In genomic region chr10:22263106-22263505, GRCh38 we compare ENCODE assay signal across 10 cellular contexts. TPM values are rescaled to one million over a fixed set of nuclear protein-coding genes. Genes with fewer than 3 reads are reported as not detected.
"Had no signal": no experiment of that assay in that cellular context is flagged by ENCODE, and none has a peak within 500 bp of the region (broad histone marks: within the 10 kb centered on the region; RNA-seq: fewer than 3 reads in every experiment).

No MANE protein-coding gene starts in this region.

- H3K9me3 Mint-ChIP-seq: HFFc6 had no signal

- DNase-seq: GM23248, GOT3, H9, HCEC 1CT, HFFc6, KG1 had no signal

- H3K9ac ChIP-seq: GM23248 had no signal

- H2AFZ ChIP-seq: GM23248 had no signal

- H3K4me3 ChIP-seq: GM23248 had no signal

- H3K4me3 Mint-ChIP-seq: H9, HFFc6, IgD-negative memory B cell had no signal

- H3K4me1 Mint-ChIP-seq: H9 had no signal

- H3K27ac ChIP-seq: GM23248, HL-60 had no signal

- ATAC-seq: HepG2 had no signal

- H3K36me3 Mint-ChIP-seq: IgD-negative memory B cell had no signal

- H3K27ac Mint-ChIP-seq: HFFc6, IgD-negative memory B cell had no signal

- FAIRE-seq: H54, HepG2 had no signal

RNA-seq across cellular contexts. Expression of gene EBLN1, which starts 45.3 kb away (rescaled TPM):
- total RNA-seq: GM23248, H9, HepG2, HFFc6 had no signal
- polyA plus RNA-seq: GM23248, HepG2, IgD-negative memory B cell had no signal
